ENCODE assay signal across 18 cellular contexts in the genomic region with DNA sequence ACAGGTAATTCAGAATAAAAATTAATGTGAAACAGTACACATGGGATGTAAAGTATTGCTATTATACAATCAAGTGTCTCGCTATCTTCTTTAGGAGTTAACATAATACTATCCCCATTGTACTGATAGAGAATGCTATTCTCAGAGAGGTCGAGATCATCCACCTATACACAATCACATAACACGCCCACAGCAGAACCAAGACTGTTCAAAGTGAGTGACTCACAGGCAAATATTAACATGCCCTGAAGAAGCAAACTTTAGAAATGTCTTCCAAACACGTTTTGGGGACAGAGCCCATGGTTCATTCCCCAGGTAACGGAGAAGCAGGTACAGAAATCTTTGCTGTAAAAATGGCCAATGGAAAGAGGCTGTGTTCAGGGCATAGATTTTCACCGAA. TPM values are rescaled to one million over a fixed set of nuclear protein-coding genes. Genes with fewer than 3 reads are reported as not detected.
DNase-seq lines count a peak whose midpoint lies in the region; ATAC-seq, FAIRE-seq and TF ChIP-seq lines count a peak whose summit lies in the region.
"Had no signal": no experiment of that assay in that cellular context is flagged by ENCODE, and none has a peak within 500 bp of the region (broad histone marks: within the 10 kb centered on the region; RNA-seq: fewer than 3 reads in every experiment).

No MANE protein-coding gene starts in this region.

- no peak for TF ChIP-seq RAD21 in HepG2 (CRISPR knock-in tag; IDR thresholded peaks at IDR 0.05)

- H3K4me1 Mint-ChIP-seq in activated CD8-positive, alpha-beta memory T cell treated with anti-CD3 and anti-CD28 coated beads, Interleukin-2, amount 10 ng/mL, durations not matched to agents 7 days and 5 days, result no peaks in the 10 kb centered on the region
- H3K4me1 Mint-ChIP-seq: GM23338 had no signal

- TF ChIP-seq CTCF in HepG2 (CRISPR knock-in tag; IDR thresholded peaks at IDR 0.05) (no peak), right lobe of liver (IDR thresholded peaks at IDR 0.05) (no peak), RWPE2 (IDR thresholded peaks at IDR 0.05; ENCODE audit: poor library complexity, severe bottlenecking) (no peak), foreskin keratinocyte (conservative IDR thresholded peaks at IDR 0.05) (no peak)

- in situ Hi-C loops in HepG2 (cut with HindIII; ENCODE audit: extremely low pct_ligation_motif_present, low pct_unique_long_range_greater_than_20kb), result no loop called here

- POLR2A ChIA-PET in HepG2 (lab: Yijun Ruan, JAX), result no interaction called here

- intact Hi-C loops in HepG2 (cut with micrococcal nuclease; ENCODE audit: unreplicated experiment), result no loop called here
- intact Hi-C loops in right lobe of liver (cut with DNase I), result no loop called here

- no peaks in the 10 kb centered on the region for H3K4me1 ChIP-seq in HepG2 (ENCODE audit: insufficient read depth, low read length)
- no peaks in the 10 kb centered on the region for H3K4me1 ChIP-seq in right lobe of liver
- H3K4me1 ChIP-seq in RWPE2 (ENCODE audit: insufficient read depth, poor library complexity, severe bottlenecking), result no peaks in the 10 kb centered on the region
- H3K4me1 ChIP-seq in foreskin keratinocyte, result no peaks in the 10 kb centered on the region
- H3K4me1 ChIP-seq: BE2C, Caco-2 had no signal

- H3K36me3 ChIP-seq in HepG2 (replicated peaks in 1 of 2; ENCODE audit: control insufficient read depth in 1 of 2, insufficient read depth in 2 of 2, low read length in 2 of 2) (no peaks in the 10 kb centered on the region), right lobe of liver (no peaks in the 10 kb centered on the region), RWPE2 (ENCODE audit: low read depth) (no peaks in the 10 kb centered on the region)
- H3K36me3 ChIP-seq: BE2C had no signal

- no peak overlapping the region for H3K4me3 Mint-ChIP-seq in activated CD8-positive, alpha-beta memory T cell treated with anti-CD3 and anti-CD28 coated beads, Interleukin-2, amount 10 ng/mL, durations not matched to agents 7 days and 5 days
- H3K4me3 Mint-ChIP-seq: CD4-positive, alpha-beta T cell; GM23338 had no signal

- H3K27ac Mint-ChIP-seq in activated CD8-positive, alpha-beta memory T cell treated with anti-CD3 and anti-CD28 coated beads, Interleukin-2, amount 10 ng/mL, durations not matched to agents 7 days and 5 days, result no peak overlapping the region
- H3K27ac Mint-ChIP-seq: CD4-positive, alpha-beta T cell; GM23338 had no signal

- TF ChIP-seq POLR2A in HepG2 (IDR thresholded peaks at IDR 0.05; ENCODE audit: insufficient read depth in 1 of 2, low read depth in 2 of 2, low read length in 2 of 2) (no peak), right lobe of liver (IDR thresholded peaks at IDR 0.05) (no peak)

- no peak overlapping the region for H3K9ac ChIP-seq in HepG2 (ENCODE audit: insufficient read depth, low read depth, low read length)

- FAIRE-seq in HepG2 (lab: Jason Lieb, UNC), result peak; percentile 53
- FAIRE-seq: D721Med, G401.6, H54 had no signal

- no peaks in the 10 kb centered on the region for H3K9me3 ChIP-seq in HepG2 (ENCODE audit: low read length)
- no peaks in the 10 kb centered on the region for H3K9me3 ChIP-seq in right lobe of liver
- H3K9me3 ChIP-seq in RWPE2 (ENCODE audit: severe bottlenecking), result no peaks in the 10 kb centered on the region
- H3K9me3 ChIP-seq: BE2C, Caco-2 had no signal

- TF ChIP-seq EP300 in HepG2 (IDR thresholded peaks at IDR 0.05; ENCODE audit: low read depth in 2 of 2, low read length in 2 of 2) (no peak), HepG2 (CRISPR knock-in tag; IDR thresholded peaks at IDR 0.05; ENCODE audit: borderline replicate concordance) (no peak)

- no peaks in the 10 kb centered on the region for H3K79me2 ChIP-seq in HepG2 (ENCODE audit: insufficient read depth, low read length)

- no peaks in the 10 kb centered on the region for H4K20me1 ChIP-seq in HepG2 (ENCODE audit: insufficient read depth, low read length)

- CTCF ChIA-PET in HepG2 (lab: Yijun Ruan, JAX; ENCODE audit: low intra/inter-chr PET ratio, low total read pairs), result no interaction called here
- CTCF ChIA-PET in activated CD8-positive, alpha-beta memory T cell treated with anti-CD3 and anti-CD28 coated beads, Interleukin-2, amount 10 ng/mL, durations not matched to agents 7 days and 5 days (lab: Charles Lee), result no interaction called here

- no peak overlapping the region for H3K4me2 ChIP-seq in HepG2 (ENCODE audit: low read depth, low read length)
- H3K4me2 ChIP-seq: GM23338 had no signal

- H3K36me3 Mint-ChIP-seq in activated CD8-positive, alpha-beta memory T cell treated with anti-CD3 and anti-CD28 coated beads, Interleukin-2, amount 10 ng/mL, durations not matched to agents 7 days and 5 days, result no peaks in the 10 kb centered on the region

- H3K27me3 Mint-ChIP-seq in activated CD8-positive, alpha-beta memory T cell treated with anti-CD3 and anti-CD28 coated beads, Interleukin-2, amount 10 ng/mL, durations not matched to agents 7 days and 5 days, result no peaks in the 10 kb centered on the region
- H3K27me3 Mint-ChIP-seq: CD4-positive, alpha-beta T cell had no signal

- no TSS peak for BruUV-seq in HepG2 (replicated peaks; lab: Mats Ljungman, UMichigan)

- no peak for DNase-seq in HepG2 (ENCODE audit: low spot score)
- DNase-seq in right lobe of liver, result no peak
- DNase-seq in RWPE2 (ENCODE audit: low spot score), result no peak
- DNase-seq in foreskin keratinocyte, result peak in 1 of 2 donors; percentile 25
- DNase-seq in AG08396 (ENCODE audit: low spot score), result no peak
- no peak for DNase-seq in activated CD8-positive, alpha-beta memory T cell treated with anti-CD3 and anti-CD28 coated beads, Interleukin-2, amount 10 ng/mL, durations not matched to agents 7 days and 5 days
- DNase-seq in NCI-H2029 treated with DMSO at 0.1 percent for 48 hours (lab: John Stamatoyannopoulos, UW), result no peak
- DNase-seq: 8988T; BE2C; C1 segment of cervical spinal cord; Caco-2; CD4-positive, alpha-beta T cell; HCEC 1CT; IMR-90 had no signal

- ATAC-seq in HepG2 (no peak), right lobe of liver (no peak), RWPE2 (ENCODE audit: low read depth) (peak; percentile 41; the same call in 1 of the 3 replicates), foreskin keratinocyte (peak; percentile 59)
- no peak for ATAC-seq in activated CD8-positive, alpha-beta memory T cell treated with anti-CD3 and anti-CD28 coated beads, Interleukin-2, amount 10 ng/mL, durations not matched to agents 7 days and 5 days
- ATAC-seq: GM23338 had no signal

- no peaks in the 10 kb centered on the region for H3K27me3 ChIP-seq in HepG2 (ENCODE audit: control insufficient read depth in 1 of 2, insufficient read depth in 2 of 2, low read length in 2 of 2)
- H3K27me3 ChIP-seq in right lobe of liver, result no peaks in the 10 kb centered on the region
- no peaks in the 10 kb centered on the region for H3K27me3 ChIP-seq in RWPE2 (ENCODE audit: insufficient read depth, poor library complexity, severe bottlenecking)
- no peaks in the 10 kb centered on the region for H3K27me3 ChIP-seq in foreskin keratinocyte
- H3K27me3 ChIP-seq: BE2C had no signal

- H3K4me3 ChIP-seq in HepG2 (replicated peaks in 1 of 3; ENCODE audit: insufficient read depth in 1 of 3, low read depth in 2 of 3, low read length in 3 of 3) (no peak overlapping the region), right lobe of liver (no peak overlapping the region), RWPE2 (ENCODE audit: severe bottlenecking) (no peak overlapping the region)
- H3K4me3 ChIP-seq: GM23338 had no signal

- no peak overlapping the region for H3K27ac ChIP-seq in HepG2 (ENCODE audit: extremely low read length, insufficient read depth, low read length)
- H3K27ac ChIP-seq in right lobe of liver, result no peak overlapping the region
- H3K27ac ChIP-seq in RWPE2 (ENCODE audit: poor library complexity, severe bottlenecking), result no peak overlapping the region
- H3K27ac ChIP-seq in foreskin keratinocyte, result no peak overlapping the region

- WGBS in HepG2 (ENCODE audit: low lambda C conversion rate), result 53% methylated on average over 6 of the region's 6 CpGs
- 51% methylated on average over 6 of the region's 6 CpGs for WGBS in right lobe of liver (ENCODE audit: insufficient coverage, low coverage, low lambda C conversion rate, missing lambda C conversion rate)

- no peaks in the 10 kb centered on the region for H3K9me3 Mint-ChIP-seq in activated CD8-positive, alpha-beta memory T cell treated with anti-CD3 and anti-CD28 coated beads, Interleukin-2, amount 10 ng/mL, durations not matched to agents 7 days and 5 days (ENCODE audit: low read depth)
- H3K9me3 Mint-ChIP-seq: CD4-positive, alpha-beta T cell; GM23338 had no signal

- no peak overlapping the region for H2AFZ ChIP-seq in HepG2 (ENCODE audit: low read length)
- H2AFZ ChIP-seq: GM23338 had no signal

TF ChIP-seq in HepG2, 621 proteins besides CTCF, POLR2A, EP300 and RAD21 (continues in another document):
- no peak for TF ChIP-seq NFRKB (IDR thresholded peaks at IDR 0.05)

RNA-seq across cellular contexts. Expression of a gene that starts 50.1 kb away (rescaled TPM):
- total RNA-seq in HepG2 (2016; rRNA removed; fragmentation: Illumina TruSeq; extraction: Trizol) (15.4 and 20.5 TPM in 2 replicates), right lobe of liver (100 to 1,000 TPM in 2 of 6 experiments, 10 to 100 TPM in 4; 48.9 to 114 (median 62.1) TPM), foreskin keratinocyte (17.2 and 17.5 TPM in 2 replicates)
- total RNA-seq in HepG2 (2016; cell fraction: cytosol; rRNA removed; fragmentation: Illumina TruSeq; extraction: Trizol; ENCODE audit: low read depth), result 3.6 and 3.8 TPM in 2 replicates
- total RNA-seq in HepG2 (2016; cell fraction: insoluble cytoplasmic fraction; rRNA removed; fragmentation: Illumina TruSeq; extraction: Trizol), result 15.1 and 20.1 TPM in 2 replicates
- 5.7 and 6.3 TPM in 2 replicates for total RNA-seq in HepG2 (2016; cell fraction: membrane; rRNA removed; fragmentation: Illumina TruSeq; extraction: Trizol)
- total RNA-seq in HepG2 (2016; cell fraction: nucleus; rRNA removed; fragmentation: Illumina TruSeq; extraction: Trizol), result 38.1 and 39.0 TPM in 2 replicates
- polyA plus RNA-seq in HepG2 (2011; rRNA removed) (273 and 366 TPM in 2 replicates), foreskin keratinocyte (12.4 and 13.3 TPM in 2 replicates)
- polyA plus RNA-seq in HepG2 (2011; cell fraction: cytosol; rRNA removed), result 63.5 and 79.6 TPM in 2 replicates
- 2,242 and 2,679 TPM in 2 replicates for polyA plus RNA-seq in HepG2 (2011; cell fraction: nucleus; rRNA removed)
- 163 and 167 TPM in 2 replicates for polyA plus RNA-seq in HepG2 (2012)
- 1.6 and 1.7 TPM in 2 replicates for polyA plus RNA-seq in HepG2 (2016; cell fraction: cytosol; fragmentation: Illumina TruSeq; extraction: Trizol; ENCODE audit: low read depth)
- 15.4 and 16.9 TPM in 2 replicates for polyA plus RNA-seq in HepG2 (2016; cell fraction: insoluble cytoplasmic fraction; fragmentation: Illumina TruSeq; extraction: Trizol; ENCODE audit: low read depth)
- polyA plus RNA-seq in HepG2 (2016; cell fraction: membrane; fragmentation: Illumina TruSeq; extraction: Trizol; ENCODE audit: low read depth), result 3.7 and 4.0 TPM in 2 replicates
- 129 and 139 TPM in 2 replicates for polyA plus RNA-seq in HepG2 (2016; cell fraction: nucleus; fragmentation: Illumina TruSeq; extraction: Trizol; ENCODE audit: insufficient read depth, low read depth)
- 50.1 and 194 TPM in 2 replicates for polyA minus RNA-seq in HepG2 (2011; rRNA and poly(A)+ RNA removed; ENCODE audit: low replicate concordance)
- 45.9 and 57.7 TPM in 2 replicates for polyA minus RNA-seq in HepG2 (2011; cell fraction: cytosol; rRNA and poly(A)+ RNA removed)
- polyA minus RNA-seq in HepG2 (2011; cell fraction: nucleus; rRNA and poly(A)+ RNA removed), result 560 and 596 TPM in 2 replicates
- total RNA-seq in activated CD8-positive, alpha-beta memory T cell treated with anti-CD3 and anti-CD28 coated beads, Interleukin-2, amount 10 ng/mL, durations not matched to agents 7 days and 5 days, result 10 to 100 TPM; 17.5 to 26.1 TPM

Comparison
In these comparisons a context has a peak if more than half of its experiments do, and no peak if none do; other contexts are left out.
1. ATAC-seq: peak in RWPE2 (single experiment) and foreskin keratinocyte (single experiment); none in HepG2 (single experiment), right lobe of liver (0 of 4) and activated CD8-positive, alpha-beta memory T cell treated with anti-CD3 and anti-CD28 coated beads, Interleukin-2, amount 10 ng/mL, durations not matched to agents 7 days and 5 days (single experiment).